Comparison of ENCODE assay signal across 20 cellular contexts in the genomic region with DNA sequence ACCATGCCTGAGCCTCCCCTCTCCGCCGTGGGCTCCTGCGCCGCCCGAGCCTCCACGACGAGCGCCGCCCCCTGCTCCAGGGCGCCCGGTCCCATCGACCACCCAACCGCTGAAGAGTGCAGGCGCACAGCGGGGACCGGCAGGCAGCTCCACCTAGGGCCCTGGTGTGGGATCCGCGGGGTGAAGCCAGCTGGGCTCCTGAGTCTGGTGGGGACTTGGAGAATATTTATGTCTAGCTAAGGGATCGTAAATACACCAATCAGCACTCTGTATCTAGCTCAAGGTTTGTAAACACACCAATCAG. TPM values are rescaled to one million over a fixed set of nuclear protein-coding genes. Genes with fewer than 3 reads are reported as not detected.
"Had no signal": no experiment of that assay in that cellular context is flagged by ENCODE, and none has a peak within 500 bp of the region (broad histone marks: within the 10 kb centered on the region; RNA-seq: fewer than 3 reads in every experiment).

No MANE protein-coding gene starts in this region.

RNA-seq across cellular contexts. Expression of gene FOXI3, which starts 50.8 kb away (rescaled TPM):
- total RNA-seq: activated B cell treated with CpG ODN at 0.5 μM for 24 hours; activated CD4-positive, alpha-beta memory T cell treated with anti-CD3 and anti-CD28 coated beads for 36 hours; activated CD4-positive, alpha-beta T cell treated with anti-CD3 and anti-CD28 coated beads, Interleukin-2, amount 10 ng/mL, durations not matched to agents 24 days and 14 days; activated CD8-positive, alpha-beta memory T cell treated with anti-CD3 and anti-CD28 coated beads for 36 hours; activated CD8-positive, alpha-beta T cell treated with anti-CD3 and anti-CD28 coated beads for 36 hours; activated naive CD4-positive, alpha-beta T cell treated with anti-CD3 and anti-CD28 coated beads for 36 hours; activated naive CD4-positive, alpha-beta T cell treated with anti-CD3 and anti-CD28 coated beads, Interleukin-2, amount 50 U/mL, for 72 hours; activated naive CD8-positive, alpha-beta T cell treated with anti-CD3 and anti-CD28 coated beads for 36 hours; activated T-cell treated with anti-CD3 and anti-CD28 coated beads, Interleukin-2, amount 50 U/mL, for 4 hours; activated T-cell treated with anti-CD3 and anti-CD28 coated beads, Interleukin-2, amount 50 U/mL, for 72 hours; activated T-helper 1 cell treated with anti-CD3 and anti-CD28 coated beads, Interleukin-12 subunit alpha, Interleukin-12 subunit beta, Interleukin-2, Interleukin-4 antibody, amounts not matched to agents 30 ng/mL and 10 ng/mL and 1 ng/mL, durations not matched to agents 14 hours and 24 hours and 36 hours; activated T-helper 17 cell treated with anti-CD3 and anti-CD28 coated beads, Interleukin-2, amount 50 U/mL, for 72 hours; adrenal gland; aorta; body of pancreas; breast epithelium; cardiac septum; T-helper 1 cell treated with Interleukin-12 subunit alpha and Interleukin-12 subunit beta and Interleukin-4 antibody, amounts not matched to agents 30 ng/mL and 1 ng/mL, for 36 hours; T-helper 17 cell; T-helper 2 cell treated with Interferon-gamma antibody and Interleukin-4, amounts not matched to agents 100 ng/mL and 5 ng/mL, for 36 hours had no signal
- polyA plus RNA-seq: adrenal gland, aorta had no signal
